9 cellular contexts compared by ENCODE assay signal in genomic region chr15:100869151-100869999, GRCh38. TPM values are rescaled to one million over a fixed set of nuclear protein-coding genes. Genes with fewer than 3 reads are reported as not detected.
A peak's percentile ranks its signal among the peaks of the same experiment; 100 is the strongest.
DNase-seq lines count a peak whose midpoint lies in the region; TF ChIP-seq lines count a peak whose summit lies in the region.
"Had no signal": no experiment of that assay in that cellular context is flagged by ENCODE, and none has a peak within 500 bp of the region (broad histone marks: within the 10 kb centered on the region; RNA-seq: fewer than 3 reads in every experiment).

No MANE protein-coding gene starts in this region.

- H3K4me3 Mint-ChIP-seq in CD8-positive, alpha-beta memory T cell, result no peak overlapping the region

- no peak overlapping the region for H3K9ac ChIP-seq in fibroblast of lung (ENCODE audit: insufficient read depth, low read length)

- no peaks in the 10 kb centered on the region for H3K36me3 Mint-ChIP-seq in CD8-positive, alpha-beta memory T cell

- H3K4me1 Mint-ChIP-seq in CD8-positive, alpha-beta memory T cell, result no peaks in the 10 kb centered on the region

- no peaks in the 10 kb centered on the region for H3K9me3 Mint-ChIP-seq in CD8-positive, alpha-beta memory T cell

- H3K4me2 ChIP-seq in fibroblast of lung (ENCODE audit: extremely low read depth, insufficient read depth, low read length), result no peak overlapping the region

- no peak overlapping the region for H2AFZ ChIP-seq in fibroblast of lung (ENCODE audit: low read length)

- TF ChIP-seq CTCF in fibroblast of lung (conservative IDR thresholded peaks at IDR 0.05 in 1 of 2, IDR thresholded peaks at IDR 0.05 in 1 of 2; ENCODE audit: low read depth in 1 of 2, low read length in 2 of 2), result peak; percentile 23 to 51
- no peak for TF ChIP-seq CTCF in coronary artery (IDR thresholded peaks at IDR 0.05)

- no peak overlapping the region for H3K4me3 ChIP-seq in fibroblast of lung (replicated peaks in 1 of 4; ENCODE audit: control extremely low read depth in 1 of 4, insufficient read depth in 1 of 4, low read depth in 3 of 4, low read length in 4 of 4)
- no peak overlapping the region for H3K4me3 ChIP-seq in CD8-positive, alpha-beta memory T cell (ENCODE audit: low read length)
- H3K4me3 ChIP-seq in coronary artery, result no peak overlapping the region

- H3K27ac Mint-ChIP-seq in CD8-positive, alpha-beta memory T cell, result no peak overlapping the region

- H3K27me3 Mint-ChIP-seq in CD8-positive, alpha-beta memory T cell, result peaks cover 8 to 18% of the 10 kb centered on the region in 2 donors

- no peaks in the 10 kb centered on the region for H3K36me3 ChIP-seq in fibroblast of lung (ENCODE audit: control insufficient read depth, insufficient read depth, low read length)
- H3K36me3 ChIP-seq in CD8-positive, alpha-beta memory T cell (ENCODE audit: insufficient read depth, low read length), result no peaks in the 10 kb centered on the region

- peaks cover 2% of the 10 kb centered on the region for H3K4me1 ChIP-seq in fibroblast of lung (ENCODE audit: control insufficient read depth, extremely low read depth, insufficient read depth, low read length)
- no peaks in the 10 kb centered on the region for H3K4me1 ChIP-seq in CD8-positive, alpha-beta memory T cell (ENCODE audit: insufficient read depth, low read length)

- no peaks in the 10 kb centered on the region for H3K9me3 ChIP-seq in fibroblast of lung (ENCODE audit: control insufficient read depth, insufficient read depth, low read depth, low read length)
- H3K9me3 ChIP-seq in CD8-positive, alpha-beta memory T cell (ENCODE audit: low read length), result no peaks in the 10 kb centered on the region

- peak; percentile 19 to 44 for DNase-seq in stimulated activated CD4-positive, alpha-beta T cell treated with anti-CD3 and anti-CD28 coated beads, Interleukin-2, amount 100 ng/mL, for 48 hours
- DNase-seq in stimulated activated CD4-positive, alpha-beta T cell treated with anti-CD3 and anti-CD28 coated beads, Interleukin-1b, Interleukin-23, amount 100 ng/mL, for 48 hours, result no peak
- DNase-seq in NCI-H226, result peak; percentile 52
- DNase-seq in fibroblast of lung (ENCODE audit: low read depth in 2 of 2), result no peak
- DNase-seq in HK-2 (ENCODE audit: unreplicated experiment), result no peak
- no peak for DNase-seq in kidney tubule cell (ENCODE audit: low spot score)
- no peak for DNase-seq in CD8-positive, alpha-beta memory T cell
- no peak for DNase-seq in coronary artery (ENCODE audit: low spot score)
- DNase-seq: GOT3 had no signal

- H3K27ac ChIP-seq in fibroblast of lung (ENCODE audit: insufficient read depth, low read length), result no peak overlapping the region
- H3K27ac ChIP-seq in CD8-positive, alpha-beta memory T cell (ENCODE audit: low read depth, low read length), result no peak overlapping the region
- no peak overlapping the region for H3K27ac ChIP-seq in coronary artery

- POLR2A ChIA-PET in CD8-positive, alpha-beta memory T cell (lab: Charles Lee), result no interaction called here

- no peaks in the 10 kb centered on the region for H3K79me2 ChIP-seq in fibroblast of lung (ENCODE audit: control insufficient read depth, insufficient read depth, low read length)

- H4K20me1 ChIP-seq in fibroblast of lung (ENCODE audit: control insufficient read depth, extremely low read depth, insufficient read depth, low read length), result no peaks in the 10 kb centered on the region

- H3K27me3 ChIP-seq in fibroblast of lung (ENCODE audit: control insufficient read depth, insufficient read depth, low read length), result no peaks in the 10 kb centered on the region
- no peaks in the 10 kb centered on the region for H3K27me3 ChIP-seq in CD8-positive, alpha-beta memory T cell (ENCODE audit: insufficient read depth, low read length, poor library complexity, severe bottlenecking)

- CTCF ChIA-PET in CD8-positive, alpha-beta memory T cell (lab: Charles Lee), result interaction anchor here (0.8 kb wide), 1 partner anchor 242 kb away, joined by 3 read pairs; no protein-coding TSS in a partner anchor

RNA-seq across cellular contexts. Expression of gene ALDH1A3, which starts 10.3 kb away (rescaled TPM):
- total RNA-seq in fibroblast of lung, result 32.5 and 73.7 TPM in 2 replicates
- polyA plus RNA-seq in fibroblast of lung, result 4.2 and 9.8 TPM in 2 replicates
- polyA plus RNA-seq in fibroblast of lung (2012), result 5.4 and 9.5 TPM in 2 replicates
- polyA minus RNA-seq in fibroblast of lung (ENCODE audit: low replicate concordance), result 6.0 and 12.2 TPM in 2 replicates
- not detected for total RNA-seq in CD8-positive, alpha-beta memory T cell
- not detected for polyA plus RNA-seq in CD8-positive, alpha-beta memory T cell

RNA-seq across cellular contexts. Expression of gene LRRK1, which starts 49.8 kb away (rescaled TPM):
- 8.7 and 12.2 TPM in 2 replicates for total RNA-seq in fibroblast of lung
- polyA plus RNA-seq in fibroblast of lung, result 3.8 and 6.6 TPM in 2 replicates
- polyA plus RNA-seq in fibroblast of lung (2012), result 6.0 and 9.1 TPM in 2 replicates
- polyA minus RNA-seq in fibroblast of lung (ENCODE audit: low replicate concordance), result 15.3 and 25.1 TPM in 2 replicates
- total RNA-seq in CD8-positive, alpha-beta memory T cell, result under 1 TPM; 0.31 to 0.79 TPM
- not detected for polyA plus RNA-seq in CD8-positive, alpha-beta memory T cell

Comparison
In these comparisons a context has a peak if more than half of its experiments do, and no peak if none do; other contexts are left out.
1. DNase-seq: peak in stimulated activated CD4-positive, alpha-beta T cell treated with anti-CD3 and anti-CD28 coated beads, Interleukin-2, amount 100 ng/mL, for 48 hours (2 of 2) and NCI-H226 (single experiment); none in stimulated activated CD4-positive, alpha-beta T cell treated with anti-CD3 and anti-CD28 coated beads, Interleukin-1b, Interleukin-23, amount 100 ng/mL, for 48 hours (single experiment), fibroblast of lung (0 of 2), HK-2 (single experiment), kidney tubule cell (single experiment), CD8-positive, alpha-beta memory T cell (0 of 5) and coronary artery (single experiment).
2. RNA of gene ALDH1A3, which starts 10.3 kb away (total RNA-seq): 32.5 to 73.7 TPM in fibroblast of lung; not detected in CD8-positive, alpha-beta memory T cell; every median in the first group is over 10 times any median in the second.